Comparison of ENCODE assay signal across 32 cellular contexts in genomic region chr22:20604092-20604747, GRCh38.
"Had no signal": no experiment of that assay in that cellular context is flagged by ENCODE, and none has a peak within 500 bp of the region (broad histone marks: within the 10 kb centered on the region; RNA-seq: fewer than 3 reads in every experiment).

No MANE protein-coding gene starts in this region.

- H3K27me3 Mint-ChIP-seq: activated naive CD8-positive, alpha-beta T cell; activated T-helper 17 cell treated with anti-CD3 and anti-CD28 coated beads, Interleukin-2, amount 50 U/mL, for 72 hours; central memory CD8-positive, alpha-beta T cell; effector memory CD8-positive, alpha-beta T cell had no signal

- H3K4me1 ChIP-seq: esophagus muscularis mucosa, foreskin keratinocyte, gastrocnemius medialis had no signal

- DNase-seq: activated CD4-positive, alpha-beta memory T cell treated with anti-CD3 and anti-CD28 coated beads, Interleukin-2, amount 10 ng/mL, durations not matched to agents 7 days and 5 days; activated CD4-positive, alpha-beta T cell treated with anti-CD3 and anti-CD28 coated beads for 4 hours; activated CD4-positive, alpha-beta T cell treated with anti-CD3 and anti-CD28 coated beads, Interleukin-2, amount 10 ng/mL, durations not matched to agents 7 days and 5 days; activated CD4-positive, alpha-beta T cell treated with anti-CD3 and anti-CD28 coated beads, Interleukin-2, amount 50 U/mL, for 4 hours; activated CD4-positive, CD25-positive, alpha-beta regulatory T cell; activated CD4-positive, CD25-positive, alpha-beta regulatory T cell treated with anti-CD3 and anti-CD28 coated beads, Interleukin-2, amount 50 U/mL, for 72 hours; activated effector memory CD4-positive, alpha-beta T cell treated with Interleukin-2 at 50 U/mL for 16 hours; activated gamma-delta T cell treated with Interleukin-2 at 50 U/mL for 16 hours; activated naive CD4-positive, alpha-beta T cell treated with anti-CD3 and anti-CD28 coated beads, Interleukin-2, amount 50 U/mL, for 16 hours; activated naive CD4-positive, alpha-beta T cell treated with Interleukin-2 at 50 U/mL for 16 hours; activated T-cell treated with anti-CD3 and anti-CD28 coated beads, Interleukin-2, amount 50 U/mL, for 4 hours; amniotic stem cell; anterior cingulate cortex; brain microvascular endothelial cell; cortex of kidney; dermis blood vessel endothelial cell; effector CD4-positive, alpha-beta T cell; effector memory CD8-positive, alpha-beta T cell; erythroblast; foreskin keratinocyte; gastrocnemius medialis; glutamatergic neuron; heart left ventricle; T-helper 1 cell; T-helper 2 cell had no signal

- H3K36me3 Mint-ChIP-seq: activated naive CD8-positive, alpha-beta T cell had no signal

- H3K27ac ChIP-seq: brain microvascular endothelial cell, esophagus muscularis mucosa, foreskin keratinocyte, gastrocnemius medialis, heart left ventricle had no signal

- H3K9me3 Mint-ChIP-seq: activated CD4-positive, alpha-beta memory T cell treated with anti-CD3 and anti-CD28 coated beads, Interleukin-2, amount 10 ng/mL, durations not matched to agents 7 days and 5 days; activated CD4-positive, alpha-beta T cell treated with anti-CD3 and anti-CD28 coated beads, Interleukin-2, amount 10 ng/mL, durations not matched to agents 7 days and 5 days; activated T-cell treated with anti-CD3 and anti-CD28 coated beads, Interleukin-2, amount 50 U/mL, for 4 hours; activated T-helper 17 cell treated with anti-CD3 and anti-CD28 coated beads, Interleukin-2, amount 50 U/mL, for 72 hours; central memory CD8-positive, alpha-beta T cell; effector memory CD8-positive, alpha-beta T cell had no signal

- FAIRE-seq: astrocyte, bronchial epithelial cell, colon had no signal

- H3K4me3 ChIP-seq: esophagus muscularis mucosa, gastrocnemius medialis, heart left ventricle had no signal

- H3K36me3 ChIP-seq: brain microvascular endothelial cell, esophagus muscularis mucosa, gastrocnemius medialis, heart left ventricle had no signal

- H3K4me3 Mint-ChIP-seq: activated CD4-positive, alpha-beta memory T cell treated with anti-CD3 and anti-CD28 coated beads, Interleukin-2, amount 10 ng/mL, durations not matched to agents 7 days and 5 days; activated CD4-positive, alpha-beta T cell treated with anti-CD3 and anti-CD28 coated beads, Interleukin-2, amount 10 ng/mL, durations not matched to agents 7 days and 5 days; activated naive CD8-positive, alpha-beta T cell; activated T-cell treated with anti-CD3 and anti-CD28 coated beads, Interleukin-2, amount 50 U/mL, for 4 hours; activated T-helper 17 cell treated with anti-CD3 and anti-CD28 coated beads, Interleukin-2, amount 50 U/mL, for 72 hours; central memory CD8-positive, alpha-beta T cell; effector memory CD8-positive, alpha-beta T cell had no signal

- H3K9me3 ChIP-seq: esophagus muscularis mucosa, gastrocnemius medialis, heart left ventricle had no signal

- H3K27me3 ChIP-seq: esophagus muscularis mucosa, gastrocnemius medialis had no signal

- ATAC-seq: activated T-cell treated with anti-CD3 and anti-CD28 coated beads, Interleukin-2, amount 50 U/mL, for 4 hours; activated T-helper 17 cell treated with anti-CD3 and anti-CD28 coated beads, Interleukin-2, amount 50 U/mL, for 72 hours; effector memory CD8-positive, alpha-beta T cell; foreskin keratinocyte; gastrocnemius medialis; heart left ventricle had no signal

- H3K27ac Mint-ChIP-seq: activated CD4-positive, alpha-beta memory T cell treated with anti-CD3 and anti-CD28 coated beads, Interleukin-2, amount 10 ng/mL, durations not matched to agents 7 days and 5 days; activated naive CD8-positive, alpha-beta T cell; activated T-helper 17 cell treated with anti-CD3 and anti-CD28 coated beads, Interleukin-2, amount 50 U/mL, for 72 hours; effector memory CD8-positive, alpha-beta T cell had no signal
